2 cellular contexts compared by ENCODE assay signal in the genomic region with DNA sequence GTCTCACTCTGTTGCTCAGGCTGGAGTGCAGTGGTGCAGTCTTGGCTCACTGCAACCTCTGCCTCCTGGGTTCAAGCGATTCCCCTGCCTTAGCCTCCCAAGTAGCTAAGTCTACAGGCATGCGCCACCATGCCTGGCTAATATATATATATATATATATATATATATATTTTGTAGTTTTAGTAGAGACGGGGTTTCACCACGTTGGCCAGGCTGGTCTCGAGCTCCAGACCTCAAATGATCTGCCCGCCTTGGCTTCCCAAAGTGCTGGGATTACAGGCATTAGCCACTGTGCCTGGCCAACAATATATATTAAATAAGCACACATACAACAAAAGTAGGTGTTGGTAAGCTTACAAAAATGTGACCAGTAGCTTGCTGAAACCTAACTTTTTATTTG.
DNase-seq lines count a peak whose midpoint lies in the region; ATAC-seq lines count a peak whose summit lies in the region.
"Not testable (repeated sequence)": the region's sequence is repeated elsewhere in the genome, so short reads cannot be mapped to it uniquely, and the experiment has no call there.

No MANE protein-coding gene starts in this region.

- not testable (repeated sequence) for H3K27ac ChIP-seq in aorta (ENCODE audit: low read depth in 1 of 2, low read length in 2 of 2)

- not testable (repeated sequence) for H3K36me3 ChIP-seq in aorta (ENCODE audit: control insufficient read depth in 1 of 2, insufficient read depth in 2 of 2, low read length in 1 of 2)

- H3K4me3 ChIP-seq in aorta (ENCODE audit: low read length in 2 of 2) = not testable (repeated sequence)

- not testable (repeated sequence) for H3K4me1 ChIP-seq in aorta (ENCODE audit: control insufficient read depth in 1 of 2, insufficient read depth in 2 of 2, low read length in 2 of 2)

- DNase-seq in Right ventricle myocardium inferior (ENCODE audit: missing footprints) = peak; percentile 48
- DNase-seq in aorta = peak; percentile 42 to 78

- 96 to 97% methylated on average over 6 of the region's 6 CpGs for WGBS in aorta, 2 donors

- not testable (repeated sequence) for H3K27me3 ChIP-seq in aorta (ENCODE audit: control insufficient read depth in 1 of 2, insufficient read depth in 2 of 2, low read length in 1 of 2)

- not testable (repeated sequence) for H3K9me3 ChIP-seq in aorta (ENCODE audit: control insufficient read depth, low read length)

- ATAC-seq in Right ventricle myocardium inferior; aorta (ENCODE audit: low FRiP score): not testable (repeated sequence)

- intact Hi-C loops in Right ventricle myocardium inferior (cut with DNase I); aorta (cut with DNase I): not testable (repeated sequence)
